10 cellular contexts compared by ENCODE assay signal in the genomic region with DNA sequence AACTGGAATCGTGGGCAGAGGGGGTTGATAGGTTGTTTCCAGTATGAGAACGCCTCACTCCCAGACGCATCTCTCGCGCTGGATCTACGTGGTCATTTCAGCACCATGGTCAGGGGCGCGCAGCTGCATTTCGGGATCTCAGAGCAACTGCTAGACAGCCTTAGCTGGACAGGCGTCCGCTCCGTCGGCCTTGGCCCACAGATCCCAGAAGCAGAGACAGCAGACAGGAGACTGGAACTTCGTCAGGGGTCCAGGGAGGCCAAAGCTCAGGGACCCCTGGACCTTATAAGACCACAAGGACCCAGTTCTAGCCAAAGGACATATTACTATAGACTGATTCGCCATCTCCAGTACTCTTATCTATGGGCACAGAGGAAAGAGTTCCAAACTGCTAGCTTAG. TPM values are rescaled to one million over a fixed set of nuclear protein-coding genes. Genes with fewer than 3 reads are reported as not detected.
DNase-seq lines count a peak whose midpoint lies in the region; ATAC-seq and TF ChIP-seq lines count a peak whose summit lies in the region.
"Had no signal": no experiment of that assay in that cellular context is flagged by ENCODE, and none has a peak within 500 bp of the region (broad histone marks: within the 10 kb centered on the region; RNA-seq: fewer than 3 reads in every experiment).

No MANE protein-coding gene starts in this region.

- no peak overlapping the region for H3K27ac ChIP-seq in upper lobe of right lung
- H3K27ac ChIP-seq: C4-2B had no signal

- H3K9me3 Mint-ChIP-seq in activated naive CD8-positive, alpha-beta T cell treated with anti-CD3 and anti-CD28 coated beads, Interleukin-2, amount 10 ng/mL, durations not matched to agents 7 days and 5 days, result no peaks in the 10 kb centered on the region
- no peaks in the 10 kb centered on the region for H3K9me3 Mint-ChIP-seq in activated naive CD8-positive, alpha-beta T cell treated with anti-CD3 and anti-CD28 coated beads for 36 hours
- H3K9me3 Mint-ChIP-seq in activated naive CD4-positive, alpha-beta T cell treated with anti-CD3 and anti-CD28 coated beads, Interleukin-2, amount 10 ng/mL, durations not matched to agents 7 days and 5 days, result no peaks in the 10 kb centered on the region
- H3K9me3 Mint-ChIP-seq: T-cell had no signal

- peak; percentile 73 for DNase-seq in activated naive CD8-positive, alpha-beta T cell treated with anti-CD3 and anti-CD28 coated beads, Interleukin-2, amount 10 ng/mL, durations not matched to agents 7 days and 5 days
- no peak for DNase-seq in activated naive CD8-positive, alpha-beta T cell treated with anti-CD3 and anti-CD28 coated beads for 36 hours
- DNase-seq in activated naive CD4-positive, alpha-beta T cell treated with anti-CD3 and anti-CD28 coated beads, Interleukin-2, amount 10 ng/mL, durations not matched to agents 7 days and 5 days, result peak; percentile 71
- peak; percentile 79 for DNase-seq in iPS-NIHi11 (ENCODE audit: low spot score)
- DNase-seq in upper lobe of right lung, result peak; percentile 74
- DNase-seq in activated gamma-delta T cell treated with Interleukin-2 at 50 U/mL for 16 hours, result no peak
- DNase-seq in NOMO-1 treated with dmso at 0.1 percent for 144 hours (lab: John Stamatoyannopoulos, UW; ENCODE audit: unreplicated experiment), result no peak

- H3K4me1 ChIP-seq in upper lobe of right lung, result peaks cover 5% of the 10 kb centered on the region

- H3K4me3 ChIP-seq in upper lobe of right lung, result no peak overlapping the region

- no peaks in the 10 kb centered on the region for H3K36me3 Mint-ChIP-seq in activated naive CD8-positive, alpha-beta T cell treated with anti-CD3 and anti-CD28 coated beads, Interleukin-2, amount 10 ng/mL, durations not matched to agents 7 days and 5 days
- H3K36me3 Mint-ChIP-seq in activated naive CD8-positive, alpha-beta T cell treated with anti-CD3 and anti-CD28 coated beads for 36 hours, result no peaks in the 10 kb centered on the region
- H3K36me3 Mint-ChIP-seq in activated naive CD4-positive, alpha-beta T cell treated with anti-CD3 and anti-CD28 coated beads, Interleukin-2, amount 10 ng/mL, durations not matched to agents 7 days and 5 days, result peaks cover 2% of the 10 kb centered on the region
- H3K36me3 Mint-ChIP-seq: T-cell had no signal

- no peak overlapping the region for H3K27ac Mint-ChIP-seq in activated naive CD8-positive, alpha-beta T cell treated with anti-CD3 and anti-CD28 coated beads, Interleukin-2, amount 10 ng/mL, durations not matched to agents 7 days and 5 days
- H3K27ac Mint-ChIP-seq in activated naive CD8-positive, alpha-beta T cell treated with anti-CD3 and anti-CD28 coated beads for 36 hours, result no peak overlapping the region
- H3K27ac Mint-ChIP-seq in activated naive CD4-positive, alpha-beta T cell treated with anti-CD3 and anti-CD28 coated beads, Interleukin-2, amount 10 ng/mL, durations not matched to agents 7 days and 5 days, result no peak overlapping the region

- peaks cover 76% of the 10 kb centered on the region for H3K27me3 Mint-ChIP-seq in activated naive CD8-positive, alpha-beta T cell treated with anti-CD3 and anti-CD28 coated beads, Interleukin-2, amount 10 ng/mL, durations not matched to agents 7 days and 5 days
- peaks cover 85% of the 10 kb centered on the region for H3K27me3 Mint-ChIP-seq in activated naive CD8-positive, alpha-beta T cell treated with anti-CD3 and anti-CD28 coated beads for 36 hours
- H3K27me3 Mint-ChIP-seq in activated naive CD4-positive, alpha-beta T cell treated with anti-CD3 and anti-CD28 coated beads, Interleukin-2, amount 10 ng/mL, durations not matched to agents 7 days and 5 days, result peaks cover 87% of the 10 kb centered on the region

- no peaks in the 10 kb centered on the region for H3K9me3 ChIP-seq in upper lobe of right lung

- ATAC-seq in activated naive CD8-positive, alpha-beta T cell treated with anti-CD3 and anti-CD28 coated beads, Interleukin-2, amount 10 ng/mL, durations not matched to agents 7 days and 5 days (ENCODE audit: low read depth), result no peak
- ATAC-seq in upper lobe of right lung (peak; percentile 48), GM21576 (IDR thresholded peaks at IDR 0.05; ENCODE audit: unreplicated experiment) (no peak)
- ATAC-seq: T-cell had no signal

- H3K36me3 ChIP-seq in upper lobe of right lung, result no peaks in the 10 kb centered on the region

- peaks cover 86% of the 10 kb centered on the region for H3K27me3 ChIP-seq in upper lobe of right lung

- no peak for TF ChIP-seq CTCF in upper lobe of right lung (IDR thresholded peaks at IDR 0.05)

- CTCF ChIA-PET in activated naive CD4-positive, alpha-beta T cell treated with anti-CD3 and anti-CD28 coated beads, Interleukin-2, amount 10 ng/mL, durations not matched to agents 7 days and 5 days (lab: Charles Lee), result no interaction called here

- H3K4me3 Mint-ChIP-seq in activated naive CD8-positive, alpha-beta T cell treated with anti-CD3 and anti-CD28 coated beads, Interleukin-2, amount 10 ng/mL, durations not matched to agents 7 days and 5 days, result no peak overlapping the region
- no peak overlapping the region for H3K4me3 Mint-ChIP-seq in activated naive CD8-positive, alpha-beta T cell treated with anti-CD3 and anti-CD28 coated beads for 36 hours
- H3K4me3 Mint-ChIP-seq in activated naive CD4-positive, alpha-beta T cell treated with anti-CD3 and anti-CD28 coated beads, Interleukin-2, amount 10 ng/mL, durations not matched to agents 7 days and 5 days, result no peak overlapping the region
- H3K4me3 Mint-ChIP-seq: T-cell had no signal

- H3K4me1 Mint-ChIP-seq in activated naive CD8-positive, alpha-beta T cell treated with anti-CD3 and anti-CD28 coated beads, Interleukin-2, amount 10 ng/mL, durations not matched to agents 7 days and 5 days, result peaks cover 7% of the 10 kb centered on the region
- peaks cover 6% of the 10 kb centered on the region for H3K4me1 Mint-ChIP-seq in activated naive CD8-positive, alpha-beta T cell treated with anti-CD3 and anti-CD28 coated beads for 36 hours
- H3K4me1 Mint-ChIP-seq in activated naive CD4-positive, alpha-beta T cell treated with anti-CD3 and anti-CD28 coated beads, Interleukin-2, amount 10 ng/mL, durations not matched to agents 7 days and 5 days, result peaks cover 9% of the 10 kb centered on the region

- POLR2A ChIA-PET in activated naive CD8-positive, alpha-beta T cell treated with anti-CD3 and anti-CD28 coated beads, Interleukin-2, amount 10 ng/mL, durations not matched to agents 7 days and 5 days (lab: Charles Lee), result no interaction called here

- intact Hi-C loops in upper lobe of right lung (cut with DNase I), result no loop called here

RNA-seq across cellular contexts. Expression of gene NEUROG3, which starts 5.3 kb away (rescaled TPM):
- under 1 TPM in 1 of 2 experiments, not detected in 1; 0.22 TPM for total RNA-seq in activated naive CD8-positive, alpha-beta T cell treated with anti-CD3 and anti-CD28 coated beads, Interleukin-2, amount 10 ng/mL, durations not matched to agents 7 days and 5 days
- under 1 TPM; 0.20 to 0.21 TPM for total RNA-seq in activated naive CD8-positive, alpha-beta T cell treated with anti-CD3 and anti-CD28 coated beads for 36 hours
- total RNA-seq in upper lobe of right lung, result not detected
- total RNA-seq: T-cell had no signal

Comparison
In these comparisons a context has a peak if more than half of its experiments do, and no peak if none do; other contexts are left out.
1. DNase-seq: peak in activated naive CD8-positive, alpha-beta T cell treated with anti-CD3 and anti-CD28 coated beads, Interleukin-2, amount 10 ng/mL, durations not matched to agents 7 days and 5 days (single experiment), activated naive CD4-positive, alpha-beta T cell treated with anti-CD3 and anti-CD28 coated beads, Interleukin-2, amount 10 ng/mL, durations not matched to agents 7 days and 5 days (single experiment), iPS-NIHi11 (single experiment) and upper lobe of right lung (single experiment); none in activated naive CD8-positive, alpha-beta T cell treated with anti-CD3 and anti-CD28 coated beads for 36 hours (single experiment), activated gamma-delta T cell treated with Interleukin-2 at 50 U/mL for 16 hours (single experiment) and NOMO-1 treated with dmso at 0.1 percent for 144 hours (single experiment).